ENCODE assay signal across 17 cellular contexts in genomic region chr9:136361047-136361756, GRCh38. TPM values are rescaled to one million over a fixed set of nuclear protein-coding genes. Genes with fewer than 3 reads are reported as not detected.
DNase-seq lines count a peak whose midpoint lies in the region; ATAC-seq and TF ChIP-seq lines count a peak whose summit lies in the region.
"Had no signal": no experiment of that assay in that cellular context is flagged by ENCODE, and none has a peak within 500 bp of the region (broad histone marks: within the 10 kb centered on the region; RNA-seq: fewer than 3 reads in every experiment).

No MANE protein-coding gene starts in this region.

- no peak for TF ChIP-seq CTCF in gastroesophageal sphincter (IDR thresholded peaks at IDR 0.05)

- no peaks in the 10 kb centered on the region for H3K9me3 Mint-ChIP-seq in stimulated activated effector memory CD8-positive, alpha-beta T cell treated with anti-CD3 and anti-CD28 coated beads, Interleukin-12 subunit alpha, Interleukin-12 subunit beta, amount 100 ng/mL, for 72 hours
- no peaks in the 10 kb centered on the region for H3K9me3 Mint-ChIP-seq in CD8-positive, alpha-beta memory T cell
- H3K9me3 Mint-ChIP-seq: activated naive CD4-positive, alpha-beta T cell treated with anti-CD3 and anti-CD28 coated beads, Interleukin-2, amount 10 ng/mL, durations not matched to agents 7 days and 5 days; central memory CD8-positive, alpha-beta T cell had no signal

- CTCF ChIA-PET in CD8-positive, alpha-beta memory T cell (lab: Charles Lee): interaction anchor here (1.2 kb wide), 1 partner anchor 24 kb away, joined by 3 read pairs; no protein-coding TSS in a partner anchor

- no peak for TF ChIP-seq EP300 in gastroesophageal sphincter (IDR thresholded peaks at IDR 0.05)

- WGBS in gastroesophageal sphincter (ENCODE audit: low coverage in 1 of 2), 2 donors: 35 to 50% methylated on average over 5 to 10 of the region's 43 CpGs

- no peaks in the 10 kb centered on the region for H3K9me3 ChIP-seq in T-helper 17 cell (ENCODE audit: control insufficient read depth, low read length, poor library complexity, severe bottlenecking)
- no peaks in the 10 kb centered on the region for H3K9me3 ChIP-seq in gastroesophageal sphincter
- H3K9me3 ChIP-seq in CD8-positive, alpha-beta memory T cell (ENCODE audit: low read length): no peaks in the 10 kb centered on the region
- H3K9me3 ChIP-seq: HAP-1, psoas muscle had no signal

- H3K4me1 Mint-ChIP-seq in T-helper 17 cell: peaks cover 9% of the 10 kb centered on the region
- H3K4me1 Mint-ChIP-seq in stimulated activated effector memory CD8-positive, alpha-beta T cell treated with anti-CD3 and anti-CD28 coated beads, Interleukin-12 subunit alpha, Interleukin-12 subunit beta, amount 100 ng/mL, for 72 hours: peaks cover 9% of the 10 kb centered on the region
- H3K4me1 Mint-ChIP-seq in CD8-positive, alpha-beta memory T cell: peaks cover 0 to 7% (median 0%) of the 10 kb centered on the region in 3 donors

- no peaks in the 10 kb centered on the region for H3K36me3 Mint-ChIP-seq in T-helper 17 cell (ENCODE audit: low read depth)
- peaks cover 14% of the 10 kb centered on the region for H3K36me3 Mint-ChIP-seq in stimulated activated effector memory CD8-positive, alpha-beta T cell treated with anti-CD3 and anti-CD28 coated beads, Interleukin-12 subunit alpha, Interleukin-12 subunit beta, amount 100 ng/mL, for 72 hours
- H3K36me3 Mint-ChIP-seq in CD8-positive, alpha-beta memory T cell: peaks cover 0 to 20% (median 0%) of the 10 kb centered on the region in 3 donors
- H3K36me3 Mint-ChIP-seq: activated naive CD4-positive, alpha-beta T cell treated with anti-CD3 and anti-CD28 coated beads, Interleukin-2, amount 10 ng/mL, durations not matched to agents 7 days and 5 days had no signal

- H3K27me3 Mint-ChIP-seq in T-helper 17 cell: no peaks in the 10 kb centered on the region
- H3K27me3 Mint-ChIP-seq in CD8-positive, alpha-beta memory T cell: no peaks in the 10 kb centered on the region
- H3K27me3 Mint-ChIP-seq: central memory CD8-positive, alpha-beta T cell had no signal

- peaks cover 0 to 42% of the 10 kb centered on the region in 2 donors for H3K36me3 ChIP-seq in gastroesophageal sphincter
- H3K36me3 ChIP-seq in CD8-positive, alpha-beta memory T cell (ENCODE audit: insufficient read depth, low read length): no peaks in the 10 kb centered on the region
- H3K36me3 ChIP-seq: HAP-1 had no signal

- H3K27ac ChIP-seq in gastroesophageal sphincter: peak overlapping the region in 3 of 4 donors; percentile 28 to 97 (median 90)
- no peak overlapping the region for H3K27ac ChIP-seq in CD8-positive, alpha-beta memory T cell (ENCODE audit: low read depth, low read length)
- H3K27ac ChIP-seq: epithelial cell of prostate, HL-60, psoas muscle had no signal

- H3K4me1 ChIP-seq in gastroesophageal sphincter: peaks cover 0 to 40% (median 17%) of the 10 kb centered on the region in 3 donors
- H3K4me1 ChIP-seq in CD8-positive, alpha-beta memory T cell (ENCODE audit: insufficient read depth, low read length): peaks cover 5% of the 10 kb centered on the region

- peaks cover 15% of the 10 kb centered on the region for H3K27me3 ChIP-seq in gastroesophageal sphincter
- H3K27me3 ChIP-seq in CD8-positive, alpha-beta memory T cell (ENCODE audit: insufficient read depth, low read length, poor library complexity, severe bottlenecking): no peaks in the 10 kb centered on the region

- DNase-seq in EH (ENCODE audit: low read depth) (peak; percentile 80), T-helper 17 cell (no peak), DMS79 (lab: John Stamatoyannopoulos, UW) (no peak), NCI-H187 (lab: John Stamatoyannopoulos, UW) (no peak)
- no peak for DNase-seq in stimulated activated effector memory CD8-positive, alpha-beta T cell treated with anti-CD3 and anti-CD28 coated beads, Interleukin-12 subunit alpha, Interleukin-12 subunit beta, amount 100 ng/mL, for 72 hours (ENCODE audit: low spot score in 2 of 2)
- no peak for DNase-seq in CD8-positive, alpha-beta memory T cell
- DNase-seq: activated naive CD4-positive, alpha-beta T cell treated with anti-CD3 and anti-CD28 coated beads, Interleukin-2, amount 10 ng/mL, durations not matched to agents 7 days and 5 days; NCI-H187 treated with DMSO at 0.1 percent for 48 hours; NCI-H524; PC-3; psoas muscle; stimulated activated CD4-positive, alpha-beta T cell treated with anti-CD3 and anti-CD28 coated beads, Interleukin-2, amount 100 ng/mL, for 48 hours had no signal

- H3K27ac Mint-ChIP-seq in T-helper 17 cell: no peak overlapping the region
- peak overlapping the region; percentile 81 for H3K27ac Mint-ChIP-seq in stimulated activated effector memory CD8-positive, alpha-beta T cell treated with anti-CD3 and anti-CD28 coated beads, Interleukin-12 subunit alpha, Interleukin-12 subunit beta, amount 100 ng/mL, for 72 hours
- no peak overlapping the region for H3K27ac Mint-ChIP-seq in CD8-positive, alpha-beta memory T cell

- no peak for TF ChIP-seq POLR2A in gastroesophageal sphincter (IDR thresholded peaks at IDR 0.05)

- no peak overlapping the region for H3K4me3 ChIP-seq in gastroesophageal sphincter
- no peak overlapping the region for H3K4me3 ChIP-seq in CD8-positive, alpha-beta memory T cell (ENCODE audit: low read length)
- H3K4me3 ChIP-seq: HAP-1, psoas muscle had no signal

- ATAC-seq in T-helper 17 cell (no peak), gastroesophageal sphincter (no peak)
- no peak for ATAC-seq in stimulated activated effector memory CD8-positive, alpha-beta T cell treated with anti-CD3 and anti-CD28 coated beads, Interleukin-12 subunit alpha, Interleukin-12 subunit beta, amount 100 ng/mL, for 72 hours
- ATAC-seq: PC-3, psoas muscle had no signal

- POLR2A ChIA-PET in CD8-positive, alpha-beta memory T cell (lab: Charles Lee): no interaction called here

- H3K4me3 Mint-ChIP-seq in T-helper 17 cell: peak overlapping the region; percentile 53
- no peak overlapping the region for H3K4me3 Mint-ChIP-seq in stimulated activated effector memory CD8-positive, alpha-beta T cell treated with anti-CD3 and anti-CD28 coated beads, Interleukin-12 subunit alpha, Interleukin-12 subunit beta, amount 100 ng/mL, for 72 hours
- peak overlapping the region in 2 of 7 donors; percentile 29 to 48 for H3K4me3 Mint-ChIP-seq in CD8-positive, alpha-beta memory T cell
- H3K4me3 Mint-ChIP-seq: activated naive CD4-positive, alpha-beta T cell treated with anti-CD3 and anti-CD28 coated beads, Interleukin-2, amount 10 ng/mL, durations not matched to agents 7 days and 5 days; central memory CD8-positive, alpha-beta T cell had no signal

RNA-seq across cellular contexts. Expression of gene DNLZ, which starts 2.3 kb away (rescaled TPM):
- total RNA-seq in T-helper 17 cell (10 to 100 TPM; 19.3 to 28.6 TPM), gastroesophageal sphincter (10 to 100 TPM in 3 of 4 donors, 1 to 10 TPM in 1; 8.4 to 23.7 (median 15.7) TPM)
- total RNA-seq in CD8-positive, alpha-beta memory T cell: 10 to 100 TPM; 40.6 to 43.0 TPM
- 65.6 TPM for polyA plus RNA-seq in CD8-positive, alpha-beta memory T cell

RNA-seq across cellular contexts. Expression of gene CARD9, which starts 12.3 kb away (rescaled TPM):
- total RNA-seq in T-helper 17 cell (1 to 10 TPM in 1 of 2 donors, under 1 TPM in 1; 0.86 to 1.9 TPM), gastroesophageal sphincter (1 to 10 TPM; 1.3 to 2.3 (median 1.8) TPM)
- 1 to 10 TPM; 1.4 to 1.5 TPM for total RNA-seq in CD8-positive, alpha-beta memory T cell
- polyA plus RNA-seq in CD8-positive, alpha-beta memory T cell: not detected

RNA-seq across cellular contexts. Expression of gene GPSM1, which starts 33.9 kb away (rescaled TPM):
- 10 to 100 TPM in 1 of 2 donors, 1 to 10 TPM in 1; 7.4 to 10.8 TPM for total RNA-seq in T-helper 17 cell
- 10 to 100 TPM in 3 of 4 donors, 1 to 10 TPM in 1; 10.0 to 14.9 (median 13.0) TPM for total RNA-seq in gastroesophageal sphincter
- total RNA-seq in CD8-positive, alpha-beta memory T cell: 1 to 10 TPM; 6.8 to 7.5 TPM
- 1.7 TPM for polyA plus RNA-seq in CD8-positive, alpha-beta memory T cell

RNA-seq across cellular contexts. Expression of gene SNAPC4, which starts 38.8 kb away (rescaled TPM):
- 10 to 100 TPM; 10.6 to 11.0 TPM for total RNA-seq in T-helper 17 cell
- total RNA-seq in gastroesophageal sphincter: 1 to 10 TPM; 3.5 to 8.4 (median 5.5) TPM
- total RNA-seq in CD8-positive, alpha-beta memory T cell: 10 to 100 TPM; 22.1 to 23.6 TPM
- 2.6 TPM for polyA plus RNA-seq in CD8-positive, alpha-beta memory T cell

RNA-seq across cellular contexts. Expression of gene ENTR1, which starts 49.2 kb away (rescaled TPM):
- total RNA-seq in T-helper 17 cell: 10 to 100 TPM; 46.5 to 51.8 TPM
- 10 to 100 TPM; 26.3 to 55.1 (median 44.0) TPM for total RNA-seq in gastroesophageal sphincter
- total RNA-seq in CD8-positive, alpha-beta memory T cell: 10 to 100 TPM; 52.2 to 55.5 TPM
- 13.1 TPM for polyA plus RNA-seq in CD8-positive, alpha-beta memory T cell
